Comparison of ENCODE assay signal across 10 cellular contexts in genomic region chr1:8666394-8667167, GRCh38.
A peak's percentile ranks its signal among the peaks of the same experiment; 100 is the strongest.
DNase-seq lines count a peak whose midpoint lies in the region; ATAC-seq and TF ChIP-seq lines count a peak whose summit lies in the region.
"Had no signal": no experiment of that assay in that cellular context is flagged by ENCODE, and none has a peak within 500 bp of the region (broad histone marks: within the 10 kb centered on the region; RNA-seq: fewer than 3 reads in every experiment).

No MANE protein-coding gene starts in this region.

- H3F3A ChIP-seq in PC-3 (ENCODE audit: low read length, unreplicated experiment) = peaks cover 6% of the 10 kb centered on the region

- peak overlapping the region; percentile 30 for H3K27ac ChIP-seq in PC-3 (ENCODE audit: low read length)
- peak overlapping the region in 2 of 4 donors; percentile 1 to 24 for H3K27ac ChIP-seq in esophagus muscularis mucosa (replicated peaks in 1 of 4)

- H2AFZ ChIP-seq in PC-3 (ENCODE audit: low read length) = no peak overlapping the region

- no peak overlapping the region for H3K4me3 Mint-ChIP-seq in activated CD4-positive, alpha-beta T cell treated with anti-CD3 and anti-CD28 coated beads for 36 hours
- H3K4me3 Mint-ChIP-seq in activated CD4-positive, alpha-beta T cell treated with anti-CD3 and anti-CD28 coated beads, Interleukin-2, amount 10 ng/mL, durations not matched to agents 7 days and 5 days = no peak overlapping the region
- H3K4me3 Mint-ChIP-seq in stimulated activated effector memory CD8-positive, alpha-beta T cell treated with anti-CD3 and anti-CD28 coated beads, Interleukin-12 subunit alpha, Interleukin-12 subunit beta, amount 100 ng/mL, for 72 hours = no peak overlapping the region

- H3K9ac ChIP-seq in PC-3 (ENCODE audit: low read length) = no peak overlapping the region

- peaks cover 3% of the 10 kb centered on the region for H3K9me3 Mint-ChIP-seq in activated CD4-positive, alpha-beta T cell treated with anti-CD3 and anti-CD28 coated beads for 36 hours (ENCODE audit: low read depth)
- no peaks in the 10 kb centered on the region for H3K9me3 Mint-ChIP-seq in activated CD4-positive, alpha-beta T cell treated with anti-CD3 and anti-CD28 coated beads, Interleukin-2, amount 10 ng/mL, durations not matched to agents 7 days and 5 days
- no peaks in the 10 kb centered on the region for H3K9me3 Mint-ChIP-seq in stimulated activated effector memory CD8-positive, alpha-beta T cell treated with anti-CD3 and anti-CD28 coated beads, Interleukin-12 subunit alpha, Interleukin-12 subunit beta, amount 100 ng/mL, for 72 hours

- H3K36me3 Mint-ChIP-seq in activated CD4-positive, alpha-beta T cell treated with anti-CD3 and anti-CD28 coated beads for 36 hours (ENCODE audit: low read depth) = no peaks in the 10 kb centered on the region
- no peaks in the 10 kb centered on the region for H3K36me3 Mint-ChIP-seq in activated CD4-positive, alpha-beta T cell treated with anti-CD3 and anti-CD28 coated beads, Interleukin-2, amount 10 ng/mL, durations not matched to agents 7 days and 5 days (ENCODE audit: low read depth)
- no peaks in the 10 kb centered on the region for H3K36me3 Mint-ChIP-seq in stimulated activated effector memory CD8-positive, alpha-beta T cell treated with anti-CD3 and anti-CD28 coated beads, Interleukin-12 subunit alpha, Interleukin-12 subunit beta, amount 100 ng/mL, for 72 hours

- H3K4me3 ChIP-seq in PC-3 (ENCODE audit: low read length) (no peak overlapping the region), fibroblast of the aortic adventitia (ENCODE audit: low read depth, low read length) (no peak overlapping the region), esophagus muscularis mucosa (no peak overlapping the region)

- POLR2A ChIA-PET in activated CD4-positive, alpha-beta T cell treated with anti-CD3 and anti-CD28 coated beads for 36 hours (lab: Charles Lee) = interaction anchor here (0.7 to 1.1 kb wide), 3 partner anchors 35 to 648 kb away, joined by 3 read pairs; no protein-coding TSS in a partner anchor
- POLR2A ChIA-PET in activated CD4-positive, alpha-beta T cell treated with anti-CD3 and anti-CD28 coated beads, Interleukin-2, amount 10 ng/mL, durations not matched to agents 7 days and 5 days (lab: Charles Lee) = no interaction called here
- POLR2A ChIA-PET in PC-3 (lab: Charles Lee; ENCODE audit: unreplicated experiment) = interaction anchor here (0.6 kb wide), 2 partner anchors 46 to 151 kb away, joined by 3 to 4 read pairs; partner anchors contain the start of gene RERE

- peaks cover 10% of the 10 kb centered on the region; the same call in 1 of the 2 replicates for H4K20me1 ChIP-seq in PC-3 (ENCODE audit: low read length)

- TF ChIP-seq EP300 in esophagus muscularis mucosa (IDR thresholded peaks at IDR 0.05) = no peak

- WGBS in esophagus muscularis mucosa = 54% methylated on average over 4 of the region's 4 CpGs

- peaks cover 36% of the 10 kb centered on the region for H3K4me1 Mint-ChIP-seq in activated CD4-positive, alpha-beta T cell treated with anti-CD3 and anti-CD28 coated beads for 36 hours
- peaks cover 30% of the 10 kb centered on the region for H3K4me1 Mint-ChIP-seq in activated CD4-positive, alpha-beta T cell treated with anti-CD3 and anti-CD28 coated beads, Interleukin-2, amount 10 ng/mL, durations not matched to agents 7 days and 5 days
- H3K4me1 Mint-ChIP-seq in stimulated activated effector memory CD8-positive, alpha-beta T cell treated with anti-CD3 and anti-CD28 coated beads, Interleukin-12 subunit alpha, Interleukin-12 subunit beta, amount 100 ng/mL, for 72 hours = peaks cover 29% of the 10 kb centered on the region

- no peak for TF ChIP-seq POLR2A in esophagus muscularis mucosa (IDR thresholded peaks at IDR 0.05; ENCODE audit: low read depth)

- no peaks in the 10 kb centered on the region for H3K9me2 ChIP-seq in PC-3 (replicated peaks; ENCODE audit: low read length)

- peaks cover 92% of the 10 kb centered on the region for H3K79me2 ChIP-seq in PC-3 (ENCODE audit: low read length)

- intact Hi-C loops in activated CD4-positive, alpha-beta T cell treated with anti-CD3 and anti-CD28 coated beads for 36 hours (cut with DNase I, micrococcal nuclease) = loop anchor here in 1 of 2 experiments (5.0 kb wide), 1 partner anchor 124 kb away; no protein-coding TSS in a partner anchor
- intact Hi-C loops in PC-3 (cut with micrococcal nuclease) = no loop called here
- intact Hi-C loops in esophagus muscularis mucosa (cut with DNase I) = no loop called here

- H3K4me1 ChIP-seq in PC-3 (ENCODE audit: insufficient read depth, low read length) = peaks cover 68% of the 10 kb centered on the region
- H3K4me1 ChIP-seq in esophagus muscularis mucosa = peaks cover 85 to 96% (median 94%) of the 10 kb centered on the region in 4 donors

- TF ChIP-seq CTCF in PC-3 (conservative IDR thresholded peaks at IDR 0.05; ENCODE audit: low read depth, low read length) (no peak), fibroblast of the aortic adventitia (IDR thresholded peaks at IDR 0.05; ENCODE audit: insufficient read depth, low read length) (no peak), esophagus muscularis mucosa (IDR thresholded peaks at IDR 0.05) (no peak)

- H3K36me3 ChIP-seq in PC-3 (ENCODE audit: low read depth, low read length) (no peaks in the 10 kb centered on the region), esophagus muscularis mucosa (no peaks in the 10 kb centered on the region)

- peak overlapping the region; percentile 20 for H3K27ac Mint-ChIP-seq in activated CD4-positive, alpha-beta T cell treated with anti-CD3 and anti-CD28 coated beads for 36 hours
- no peak overlapping the region for H3K27ac Mint-ChIP-seq in activated CD4-positive, alpha-beta T cell treated with anti-CD3 and anti-CD28 coated beads, Interleukin-2, amount 10 ng/mL, durations not matched to agents 7 days and 5 days
- H3K27ac Mint-ChIP-seq in stimulated activated effector memory CD8-positive, alpha-beta T cell treated with anti-CD3 and anti-CD28 coated beads, Interleukin-12 subunit alpha, Interleukin-12 subunit beta, amount 100 ng/mL, for 72 hours = no peak overlapping the region

- H3K27me3 Mint-ChIP-seq in activated CD4-positive, alpha-beta T cell treated with anti-CD3 and anti-CD28 coated beads for 36 hours = no peaks in the 10 kb centered on the region
- H3K27me3 Mint-ChIP-seq in activated CD4-positive, alpha-beta T cell treated with anti-CD3 and anti-CD28 coated beads, Interleukin-2, amount 10 ng/mL, durations not matched to agents 7 days and 5 days = no peaks in the 10 kb centered on the region

- ATAC-seq in activated CD4-positive, alpha-beta T cell treated with anti-CD3 and anti-CD28 coated beads for 36 hours = no peak
- ATAC-seq in PC-3 = peak; percentile 50
- ATAC-seq in stimulated activated effector memory CD8-positive, alpha-beta T cell treated with anti-CD3 and anti-CD28 coated beads, Interleukin-12 subunit alpha, Interleukin-12 subunit beta, amount 100 ng/mL, for 72 hours = peak; percentile 51

- no TSS peak for BruUV-seq in PC-3 (replicated peaks; lab: Mats Ljungman, UMichigan)

- no peak for DNase-seq in activated CD4-positive, alpha-beta T cell treated with anti-CD3 and anti-CD28 coated beads for 36 hours
- DNase-seq in activated CD4-positive, alpha-beta T cell treated with anti-CD3 and anti-CD28 coated beads, Interleukin-2, amount 10 ng/mL, durations not matched to agents 7 days and 5 days = no peak
- DNase-seq in PC-3 (peak; percentile 72), fibroblast of the aortic adventitia (ENCODE audit: low read depth) (peak; percentile 59), esophagus muscularis mucosa (ENCODE audit: extremely low spot score) (no peak)
- DNase-seq in stimulated activated effector memory CD8-positive, alpha-beta T cell treated with anti-CD3 and anti-CD28 coated beads, Interleukin-12 subunit alpha, Interleukin-12 subunit beta, amount 100 ng/mL, for 72 hours (ENCODE audit: low spot score in 2 of 2) = no peak
- no peak for DNase-seq in stimulated activated CD8-positive, alpha-beta memory T cell treated with anti-CD3 and anti-CD28 coated beads, Interleukin-4, amount 100 ng/mL, for 48 hours
- DNase-seq in activated CD4-positive, alpha-beta T cell treated with anti-CD3 and anti-CD28 coated beads for 4 hours = no peak
- DNase-seq: activated CD8-positive, alpha-beta memory T cell treated with anti-CD3 and anti-CD28 coated beads for 24 hours; NCI-H2171 treated with DMSO at 0.1 percent for 48 hours had no signal

- peak overlapping the region; percentile 42 for H3K4me2 ChIP-seq in PC-3 (ENCODE audit: low read length)

- H3K9me3 ChIP-seq in PC-3 (ENCODE audit: low read length) (no peaks in the 10 kb centered on the region), esophagus muscularis mucosa (no peaks in the 10 kb centered on the region)

- CTCF ChIA-PET in activated CD4-positive, alpha-beta T cell treated with anti-CD3 and anti-CD28 coated beads for 36 hours (lab: Charles Lee) = interaction anchor here (0.6 to 2.4 kb wide), 3 partner anchors 105 to 514 kb away, joined by 3 to 9 read pairs (median 4); no protein-coding TSS in a partner anchor
- CTCF ChIA-PET in activated CD4-positive, alpha-beta T cell treated with anti-CD3 and anti-CD28 coated beads, Interleukin-2, amount 10 ng/mL, durations not matched to agents 7 days and 5 days (lab: Charles Lee) = interaction anchor here (1.0 to 1.3 kb wide), 2 partner anchors 9 to 27 kb away, joined by 3 to 5 read pairs; no protein-coding TSS in a partner anchor
- CTCF ChIA-PET in PC-3 (lab: Charles Lee) = interaction anchor here (0.6 to 0.8 kb wide), 2 partner anchors 14 to 51 kb away, joined by 3 to 4 read pairs; no protein-coding TSS in a partner anchor

- H3K27me3 ChIP-seq in PC-3 (ENCODE audit: low read length) (no peaks in the 10 kb centered on the region), esophagus muscularis mucosa (no peaks in the 10 kb centered on the region)

Comparison
In these comparisons a context has a peak if more than half of its experiments do, and no peak if none do; other contexts are left out.
1. DNase-seq: peak in PC-3 (single experiment) and fibroblast of the aortic adventitia (single experiment); none in activated CD4-positive, alpha-beta T cell treated with anti-CD3 and anti-CD28 coated beads for 36 hours (single experiment), activated CD4-positive, alpha-beta T cell treated with anti-CD3 and anti-CD28 coated beads, Interleukin-2, amount 10 ng/mL, durations not matched to agents 7 days and 5 days (single experiment), stimulated activated effector memory CD8-positive, alpha-beta T cell treated with anti-CD3 and anti-CD28 coated beads, Interleukin-12 subunit alpha, Interleukin-12 subunit beta, amount 100 ng/mL, for 72 hours (0 of 2), esophagus muscularis mucosa (single experiment), stimulated activated CD8-positive, alpha-beta memory T cell treated with anti-CD3 and anti-CD28 coated beads, Interleukin-4, amount 100 ng/mL, for 48 hours (single experiment) and activated CD4-positive, alpha-beta T cell treated with anti-CD3 and anti-CD28 coated beads for 4 hours (0 of 2).